Comparison of ENCODE assay signal across 5 cellular contexts in genomic region chr5:44794371-44794770, GRCh38.
"Had no signal": no experiment of that assay in that cellular context is flagged by ENCODE, and none has a peak within 500 bp of the region (broad histone marks: within the 10 kb centered on the region; RNA-seq: fewer than 3 reads in every experiment).

No MANE protein-coding gene starts in this region.

- DNase-seq: IMR-90, KBM-7 had no signal

- H3K27me3 Mint-ChIP-seq: IgD-negative memory B cell had no signal

- H3K4me3 ChIP-seq: K562 had no signal

- H3K36me3 Mint-ChIP-seq: IgD-negative memory B cell had no signal

- H3K4me1 Mint-ChIP-seq: IgD-negative memory B cell had no signal

- H3K27ac Mint-ChIP-seq: IgD-negative memory B cell had no signal

- H3K27ac ChIP-seq: HL-60 had no signal
